In genomic region chr19:45440873-45441654, GRCh38 we compare ENCODE assay signal across 8 cellular contexts. TPM values are rescaled to one million over a fixed set of nuclear protein-coding genes. Genes with fewer than 3 reads are reported as not detected.
DNase-seq lines count a peak whose midpoint lies in the region; ATAC-seq and TF ChIP-seq lines count a peak whose summit lies in the region.

No MANE protein-coding gene starts in this region.

- WGBS in heart left ventricle, 4 donors = 86 to 95% (median 92%) methylated on average over 9 of the region's 9 CpGs
- 93 to 100% methylated on average over 3 to 9 of the region's 9 CpGs for WGBS in transverse colon (ENCODE audit: low coverage in 1 of 2), 2 donors

- H3K9me3 ChIP-seq in heart left ventricle = no peaks in the 10 kb centered on the region
- H3K9me3 ChIP-seq in transverse colon = no peaks in the 10 kb centered on the region
- H3K9me3 ChIP-seq in left lung = no peaks in the 10 kb centered on the region

- no peak for DNase-seq in heart left ventricle
- DNase-seq in left ventricle myocardium superior = no peak
- no peak for DNase-seq in activated B cell treated with CpG ODN at 0.5 μM for 24 hours
- DNase-seq in hepatic stellate cell (ENCODE audit: low spot score) = peak; percentile 66
- no peak for DNase-seq in transverse colon
- DNase-seq in SKM-1 treated with dmso at 0.1 percent for 144 hours (lab: John Stamatoyannopoulos, UW; ENCODE audit: unreplicated experiment) = no peak
- no peak for DNase-seq in left lung
- no peak for DNase-seq in superior temporal gyrus (ENCODE audit: extremely low spot score)

- CTCF ChIA-PET in activated B cell treated with CpG ODN at 0.5 μM for 24 hours (lab: Charles Lee) = interaction anchor here (1.9 to 5.4 kb wide), 5 partner anchors 27 to 67 kb away, joined by 6 to 336 read pairs (median 49); partner anchors contain the start of genes FOSB and VASP

- no peaks in the 10 kb centered on the region for H3K27me3 Mint-ChIP-seq in activated B cell treated with CpG ODN at 0.5 μM for 24 hours

- TF ChIP-seq CTCF in heart left ventricle (IDR thresholded peaks at IDR 0.05) = no peak
- TF ChIP-seq CTCF in activated B cell treated with CpG ODN at 0.5 μM for 24 hours (IDR thresholded peaks at IDR 0.05) = no peak
- TF ChIP-seq CTCF in transverse colon (IDR thresholded peaks at IDR 0.05) = no peak
- no peak for TF ChIP-seq CTCF in left lung (IDR thresholded peaks at IDR 0.05)

- peaks cover 46% of the 10 kb centered on the region for H3K4me1 Mint-ChIP-seq in activated B cell treated with CpG ODN at 0.5 μM for 24 hours

- ATAC-seq in heart left ventricle = no peak
- no peak for ATAC-seq in left ventricle myocardium superior
- no peak for ATAC-seq in activated B cell treated with CpG ODN at 0.5 μM for 24 hours (ENCODE audit: low read depth)
- no peak for ATAC-seq in left lung

- TF ChIP-seq EP300 in transverse colon (IDR thresholded peaks at IDR 0.05; ENCODE audit: low read depth) = no peak

- POLR2A ChIA-PET in activated B cell treated with CpG ODN at 0.5 μM for 24 hours (lab: Charles Lee) = interaction anchor here (0.7 to 3.0 kb wide), 5 partner anchors 9 to 44 kb away, joined by 8 to 43 read pairs (median 10); partner anchors contain the start of gene FOSB

- in situ Hi-C loops in transverse colon (cut with MboI; ENCODE audit: low pct_ligation_motif_present in 1 of 4, low pct_unique_long_range_greater_than_20kb in 1 of 4, low sequenced_read_pairs in 3 of 4) = loop anchor here in 3 of 4 donors (5.0 kb wide), 1 partner anchor 36 kb away; no protein-coding TSS in a partner anchor

- H3K4me1 ChIP-seq in heart left ventricle (peaks cover 0 to 46% (median 24%) of the 10 kb centered on the region in 12 donors), transverse colon (peaks cover 11 to 43% (median 23%) of the 10 kb centered on the region in 4 donors), left lung (peaks cover 10 to 57% of the 10 kb centered on the region in 2 donors)

- H3K27ac ChIP-seq in heart left ventricle = peak overlapping the region in 10 of 12 donors; percentile 89 to 98 (median 95)
- peak overlapping the region; percentile 87 to 97 (median 89) for H3K27ac ChIP-seq in transverse colon
- no peak overlapping the region for H3K27ac ChIP-seq in left lung

- H3K4me3 Mint-ChIP-seq in activated B cell treated with CpG ODN at 0.5 μM for 24 hours = peak overlapping the region; percentile 72

- no peaks in the 10 kb centered on the region for H3K27me3 ChIP-seq in heart left ventricle
- no peaks in the 10 kb centered on the region for H3K27me3 ChIP-seq in transverse colon
- no peaks in the 10 kb centered on the region for H3K27me3 ChIP-seq in left lung

- no peaks in the 10 kb centered on the region for H3K36me3 Mint-ChIP-seq in activated B cell treated with CpG ODN at 0.5 μM for 24 hours (ENCODE audit: low read depth)

- H3K36me3 ChIP-seq in heart left ventricle (no peaks in the 10 kb centered on the region), transverse colon (no peaks in the 10 kb centered on the region), left lung (no peaks in the 10 kb centered on the region)

- H3K4me3 ChIP-seq in heart left ventricle (no peak overlapping the region), transverse colon (no peak overlapping the region), left lung (no peak overlapping the region)

- peak overlapping the region; percentile 75 for H3K27ac Mint-ChIP-seq in activated B cell treated with CpG ODN at 0.5 μM for 24 hours

- no peaks in the 10 kb centered on the region for H3K9me3 Mint-ChIP-seq in activated B cell treated with CpG ODN at 0.5 μM for 24 hours

- intact Hi-C loops in heart left ventricle (cut with DNase I) = no loop called here
- intact Hi-C loops in left ventricle myocardium superior (cut with micrococcal nuclease) = no loop called here
- intact Hi-C loops in activated B cell treated with CpG ODN at 0.5 μM for 24 hours (cut with micrococcal nuclease) = no loop called here
- intact Hi-C loops in transverse colon (cut with DNase I; ENCODE audit: low total_unique reads) = loop anchor here (2.0 kb wide), 1 partner anchor 38 kb away; no protein-coding TSS in a partner anchor
- intact Hi-C loops in left lung (cut with DNase I) = loop anchor here (5.0 kb wide), 2 partner anchors 36 to 41 kb away; no protein-coding TSS in a partner anchor

- TF ChIP-seq POLR2A in heart left ventricle (IDR thresholded peaks at IDR 0.05) = no peak
- TF ChIP-seq POLR2A in transverse colon (IDR thresholded peaks at IDR 0.05) = no peak

RNA-seq across cellular contexts. Expression of gene ERCC1, which starts 17.3 kb away (rescaled TPM):
- total RNA-seq in heart left ventricle (100 to 1,000 TPM; 104 to 156 (median 121) TPM), left ventricle myocardium superior (150 TPM), activated B cell treated with CpG ODN at 0.5 μM for 24 hours (69.2 and 71.6 TPM in 2 replicates), transverse colon (10 to 100 TPM; 38.8 to 42.6 (median 40.0) TPM), left lung (10 to 100 TPM; 56.1 to 57.8 TPM)
- polyA plus RNA-seq in heart left ventricle = 100 to 1,000 TPM; 120 to 294 TPM

RNA-seq across cellular contexts. Expression of gene FOSB, which starts 26.7 kb away (rescaled TPM):
- total RNA-seq in heart left ventricle (100 to 1,000 TPM in 1 of 9 donors, 10 to 100 TPM in 1, 1 to 10 TPM in 4, under 1 TPM in 3; 0.23 to 107 (median 1.1) TPM), left ventricle myocardium superior (0.79 TPM), activated B cell treated with CpG ODN at 0.5 μM for 24 hours (16.8 and 20.4 TPM in 2 replicates), transverse colon (10 to 100 TPM; 14.5 to 64.7 (median 25.6) TPM), left lung (10 to 100 TPM in 1 of 2 donors, 1 to 10 TPM in 1; 7.1 to 20.4 TPM)
- polyA plus RNA-seq in heart left ventricle = 1 to 10 TPM; 1.4 to 8.0 TPM

RNA-seq across cellular contexts. Expression of gene POLR1G, which starts 34.6 kb away (rescaled TPM):
- 10 to 100 TPM in 1 of 9 donors, 1 to 10 TPM in 8; 4.4 to 10.6 (median 6.9) TPM for total RNA-seq in heart left ventricle
- polyA plus RNA-seq in heart left ventricle = 1 to 10 TPM; 6.7 to 8.5 TPM
- 7.0 TPM for total RNA-seq in left ventricle myocardium superior
- total RNA-seq in activated B cell treated with CpG ODN at 0.5 μM for 24 hours = 6.7 and 6.8 TPM in 2 replicates
- total RNA-seq in transverse colon = 1 to 10 TPM in 3 of 4 donors, under 1 TPM in 1; 1.00 to 3.5 (median 1.2) TPM
- 1 to 10 TPM; 4.8 to 6.0 TPM for total RNA-seq in left lung

RNA-seq across cellular contexts. Expression of gene PPP1R13L, which starts 36.2 kb away (rescaled TPM):
- 100 to 1,000 TPM in 7 of 9 donors, 10 to 100 TPM in 2; 92.3 to 400 (median 139) TPM for total RNA-seq in heart left ventricle
- 100 to 1,000 TPM; 102 to 174 TPM for polyA plus RNA-seq in heart left ventricle
- 222 TPM for total RNA-seq in left ventricle myocardium superior
- total RNA-seq in activated B cell treated with CpG ODN at 0.5 μM for 24 hours = 4.0 and 5.1 TPM in 2 replicates
- total RNA-seq in transverse colon = 100 to 1,000 TPM in 1 of 4 donors, 10 to 100 TPM in 3; 28.5 to 298 (median 44.4) TPM
- total RNA-seq in left lung = 10 to 100 TPM; 30.0 to 51.4 TPM

RNA-seq across cellular contexts. Expression of gene RTN2, which starts 55.8 kb away (rescaled TPM):
- total RNA-seq in heart left ventricle (10 to 100 TPM; 12.9 to 33.0 (median 26.9) TPM), left ventricle myocardium superior (29.8 TPM), activated B cell treated with CpG ODN at 0.5 μM for 24 hours (1.2 and 1.5 TPM in 2 replicates), transverse colon (10 to 100 TPM in 1 of 4 donors, 1 to 10 TPM in 1, not detected in 2; 5.7 to 13.5 TPM), left lung (10 to 100 TPM in 1 of 2 donors, 1 to 10 TPM in 1; 9.4 to 16.7 TPM)
- 10 to 100 TPM; 12.1 to 14.2 TPM for polyA plus RNA-seq in heart left ventricle

Comparison
In these comparisons a context has a peak if more than half of its experiments do, and no peak if none do; other contexts are left out.
1. H3K27ac ChIP-seq: peak in heart left ventricle (10 of 12) and transverse colon (4 of 4); none in left lung (0 of 2).
2. intact Hi-C loops: an anchor here in transverse colon (2.0 kb wide) and left lung (5.0 kb wide); none called in heart left ventricle, left ventricle myocardium superior and activated B cell treated with CpG ODN at 0.5 μM for 24 hours.